ENCODE assay signal across 11 cellular contexts in genomic region chr10:86262671-86263165, GRCh38.
DNase-seq lines count a peak whose midpoint lies in the region; ATAC-seq and TF ChIP-seq lines count a peak whose summit lies in the region.
"Had no signal": no experiment of that assay in that cellular context is flagged by ENCODE, and none has a peak within 500 bp of the region (broad histone marks: within the 10 kb centered on the region; RNA-seq: fewer than 3 reads in every experiment).

No MANE protein-coding gene starts in this region.

- no peaks in the 10 kb centered on the region for H3K9me3 ChIP-seq in MM.1S (replicated peaks; ENCODE audit: insufficient read depth, low read length)
- H3K9me3 ChIP-seq in mesenchymal stem cell (ENCODE audit: control insufficient read depth, low read length): no peaks in the 10 kb centered on the region
- H3K9me3 ChIP-seq: neutrophil had no signal

- H3K4me1 ChIP-seq in MM.1S (ENCODE audit: low read length): no peaks in the 10 kb centered on the region
- no peaks in the 10 kb centered on the region for H3K4me1 ChIP-seq in mesenchymal stem cell (ENCODE audit: control insufficient read depth, insufficient read depth, low read depth, low read length)

- no peak overlapping the region for H3K23ac ChIP-seq in mesenchymal stem cell (ENCODE audit: low read length in 2 of 2)

- no peak overlapping the region for H2BK5ac ChIP-seq in mesenchymal stem cell (ENCODE audit: low read depth, low read length, poor library complexity, severe bottlenecking)

- H4K20me1 ChIP-seq in MM.1S (ENCODE audit: insufficient read depth, low read length): no peaks in the 10 kb centered on the region

- H3K79me2 ChIP-seq in MM.1S (ENCODE audit: low read length): no peaks in the 10 kb centered on the region

- H3K14ac ChIP-seq in mesenchymal stem cell (ENCODE audit: low read length in 2 of 2): no peak overlapping the region

- H3K4me3 Mint-ChIP-seq in activated T-cell treated with anti-CD3 and anti-CD28 coated beads, Interleukin-2, amount 50 U/mL, for 72 hours: no peak overlapping the region
- H3K4me3 Mint-ChIP-seq in stimulated activated effector memory CD8-positive, alpha-beta T cell treated with anti-CD3 and anti-CD28 coated beads, Interleukin-12 subunit alpha, Interleukin-12 subunit beta, amount 100 ng/mL, for 72 hours: no peak overlapping the region
- H3K4me3 Mint-ChIP-seq: CD8-positive, alpha-beta T cell had no signal

- no peak overlapping the region for H4K8ac ChIP-seq in mesenchymal stem cell (ENCODE audit: low read length)

- no peaks in the 10 kb centered on the region for H3K79me1 ChIP-seq in mesenchymal stem cell (replicated peaks; ENCODE audit: low read length, poor library complexity, severe bottlenecking)

- H3K36me3 ChIP-seq in MM.1S (replicated peaks; ENCODE audit: insufficient read depth, low read length): no peaks in the 10 kb centered on the region
- no peaks in the 10 kb centered on the region for H3K36me3 ChIP-seq in mesenchymal stem cell (ENCODE audit: control insufficient read depth in 1 of 2, insufficient read depth in 2 of 2, low read depth in 1 of 2, low read length in 2 of 2)
- H3K36me3 ChIP-seq: neutrophil had no signal

- H3K27me3 ChIP-seq in MM.1S (replicated peaks; ENCODE audit: insufficient read depth, low read length) (no peaks in the 10 kb centered on the region), mesenchymal stem cell (ENCODE audit: control insufficient read depth in 1 of 2, insufficient read depth in 1 of 2, low read length in 2 of 2) (peaks cover 0 to 32% of the 10 kb centered on the region in 2 experiments)

- H3K27ac ChIP-seq in MM.1S (ENCODE audit: low read length) (no peak overlapping the region), substantia nigra (ENCODE audit: low read depth, low read length, poor library complexity, severe bottlenecking) (peak overlapping the region; percentile 95), mesenchymal stem cell (ENCODE audit: low read length, poor library complexity, severe bottlenecking) (no peak overlapping the region)
- H3K27ac ChIP-seq: neutrophil had no signal

- H2BK12ac ChIP-seq in mesenchymal stem cell (ENCODE audit: low read length in 2 of 2): no peak overlapping the region

- H2BK120ac ChIP-seq in mesenchymal stem cell (ENCODE audit: low read depth, low read length): no peak overlapping the region

- H3K9ac ChIP-seq in MM.1S (ENCODE audit: low read length) (no peak overlapping the region), mesenchymal stem cell (ENCODE audit: low read length) (no peak overlapping the region)

- H2BK15ac ChIP-seq in mesenchymal stem cell (ENCODE audit: low read depth, poor library complexity, severe bottlenecking): no peak overlapping the region

- H4K91ac ChIP-seq in mesenchymal stem cell (ENCODE audit: low read length): no peak overlapping the region

- H2AFZ ChIP-seq in MM.1S (ENCODE audit: low read length): peak overlapping the region; percentile 61
- no peak overlapping the region for H2AFZ ChIP-seq in mesenchymal stem cell (ENCODE audit: low read depth, low read length)

- H3K4me2 ChIP-seq in MM.1S (ENCODE audit: low read depth, low read length) (peak overlapping the region; percentile 70), mesenchymal stem cell (ENCODE audit: low read length, poor library complexity, severe bottlenecking) (no peak overlapping the region)

- H3K9me2 ChIP-seq in MM.1S (replicated peaks; ENCODE audit: insufficient read depth, low read length): no peaks in the 10 kb centered on the region

- H3F3A ChIP-seq in MM.1S (ENCODE audit: insufficient read depth, low read length): no peaks in the 10 kb centered on the region

- H3K4me1 Mint-ChIP-seq in activated T-cell treated with anti-CD3 and anti-CD28 coated beads, Interleukin-2, amount 50 U/mL, for 72 hours (ENCODE audit: low read depth): no peaks in the 10 kb centered on the region
- H3K4me1 Mint-ChIP-seq in stimulated activated effector memory CD8-positive, alpha-beta T cell treated with anti-CD3 and anti-CD28 coated beads, Interleukin-12 subunit alpha, Interleukin-12 subunit beta, amount 100 ng/mL, for 72 hours: peaks cover 6% of the 10 kb centered on the region

- DNase-seq in MM.1S (no peak), ecto neural progenitor cell (ENCODE audit: low spot score) (peak; percentile 44), mesenteric fat pad (ENCODE audit: low spot score) (peak; percentile 71), substantia nigra (lab: John Stamatoyannopoulos, UW) (peak in 48 of 49 donors; percentile 33 to 91 (median 80)), mesenchymal stem cell (no peak), NCI-H128 (lab: John Stamatoyannopoulos, UW; ENCODE audit: unreplicated experiment) (no peak)
- no peak for DNase-seq in activated T-cell treated with anti-CD3 and anti-CD28 coated beads, Interleukin-2, amount 50 U/mL, for 72 hours
- no peak for DNase-seq in stimulated activated effector memory CD8-positive, alpha-beta T cell treated with anti-CD3 and anti-CD28 coated beads, Interleukin-12 subunit alpha, Interleukin-12 subunit beta, amount 100 ng/mL, for 72 hours (ENCODE audit: low spot score in 2 of 2)
- DNase-seq: foreskin fibroblast had no signal

- no peaks in the 10 kb centered on the region for H3K36me3 Mint-ChIP-seq in activated T-cell treated with anti-CD3 and anti-CD28 coated beads, Interleukin-2, amount 50 U/mL, for 72 hours (ENCODE audit: insufficient read depth in 2 of 2)
- H3K36me3 Mint-ChIP-seq in stimulated activated effector memory CD8-positive, alpha-beta T cell treated with anti-CD3 and anti-CD28 coated beads, Interleukin-12 subunit alpha, Interleukin-12 subunit beta, amount 100 ng/mL, for 72 hours: no peaks in the 10 kb centered on the region
- H3K36me3 Mint-ChIP-seq: CD8-positive, alpha-beta T cell had no signal

- H3K4me3 ChIP-seq in MM.1S (ENCODE audit: low read length) (peak overlapping the region; percentile 43), mesenchymal stem cell (ENCODE audit: insufficient read depth in 1 of 2, low read depth in 1 of 2, low read length in 2 of 2) (no peak overlapping the region)

- no peak overlapping the region for H3K18ac ChIP-seq in mesenchymal stem cell (ENCODE audit: low read depth in 1 of 2, low read length in 2 of 2)

- no peak overlapping the region for H2AK5ac ChIP-seq in mesenchymal stem cell (ENCODE audit: low read length, severe bottlenecking)

- H3K9me3 Mint-ChIP-seq in activated T-cell treated with anti-CD3 and anti-CD28 coated beads, Interleukin-2, amount 50 U/mL, for 72 hours: no peaks in the 10 kb centered on the region
- no peaks in the 10 kb centered on the region for H3K9me3 Mint-ChIP-seq in stimulated activated effector memory CD8-positive, alpha-beta T cell treated with anti-CD3 and anti-CD28 coated beads, Interleukin-12 subunit alpha, Interleukin-12 subunit beta, amount 100 ng/mL, for 72 hours
- H3K9me3 Mint-ChIP-seq: CD8-positive, alpha-beta T cell had no signal

- H3K27ac Mint-ChIP-seq in activated T-cell treated with anti-CD3 and anti-CD28 coated beads, Interleukin-2, amount 50 U/mL, for 72 hours: no peak overlapping the region
- no peak overlapping the region for H3K27ac Mint-ChIP-seq in stimulated activated effector memory CD8-positive, alpha-beta T cell treated with anti-CD3 and anti-CD28 coated beads, Interleukin-12 subunit alpha, Interleukin-12 subunit beta, amount 100 ng/mL, for 72 hours
- H3K27ac Mint-ChIP-seq: CD8-positive, alpha-beta T cell had no signal

- 34% methylated on average over 25 of the region's 28 CpGs for WGBS in mesenchymal stem cell

- H3K27me3 Mint-ChIP-seq in activated T-cell treated with anti-CD3 and anti-CD28 coated beads, Interleukin-2, amount 50 U/mL, for 72 hours (ENCODE audit: low read depth): peaks cover 53% of the 10 kb centered on the region

- no peak for ATAC-seq in activated T-cell treated with anti-CD3 and anti-CD28 coated beads, Interleukin-2, amount 50 U/mL, for 72 hours (replicated peaks in 1 of 2)
- no peak for ATAC-seq in stimulated activated effector memory CD8-positive, alpha-beta T cell treated with anti-CD3 and anti-CD28 coated beads, Interleukin-12 subunit alpha, Interleukin-12 subunit beta, amount 100 ng/mL, for 72 hours
- ATAC-seq: CD8-positive, alpha-beta T cell had no signal

- no peak overlapping the region for H3K4ac ChIP-seq in mesenchymal stem cell (ENCODE audit: low read depth in 1 of 2, low read length in 2 of 2)

- TF ChIP-seq CTCF in MM.1S (IDR thresholded peaks at IDR 0.05; ENCODE audit: low read length): no peak

Comparison
In these comparisons a context has a peak if more than half of its experiments do, and no peak if none do; other contexts are left out.
1. DNase-seq: peak in ecto neural progenitor cell (single experiment), mesenteric fat pad (single experiment) and substantia nigra (48 of 49); none in MM.1S (single experiment), mesenchymal stem cell (single experiment), activated T-cell treated with anti-CD3 and anti-CD28 coated beads, Interleukin-2, amount 50 U/mL, for 72 hours (0 of 2), NCI-H128 (single experiment) and stimulated activated effector memory CD8-positive, alpha-beta T cell treated with anti-CD3 and anti-CD28 coated beads, Interleukin-12 subunit alpha, Interleukin-12 subunit beta, amount 100 ng/mL, for 72 hours (0 of 2).